ENCODE assay signal across 7 cellular contexts in the genomic region with DNA sequence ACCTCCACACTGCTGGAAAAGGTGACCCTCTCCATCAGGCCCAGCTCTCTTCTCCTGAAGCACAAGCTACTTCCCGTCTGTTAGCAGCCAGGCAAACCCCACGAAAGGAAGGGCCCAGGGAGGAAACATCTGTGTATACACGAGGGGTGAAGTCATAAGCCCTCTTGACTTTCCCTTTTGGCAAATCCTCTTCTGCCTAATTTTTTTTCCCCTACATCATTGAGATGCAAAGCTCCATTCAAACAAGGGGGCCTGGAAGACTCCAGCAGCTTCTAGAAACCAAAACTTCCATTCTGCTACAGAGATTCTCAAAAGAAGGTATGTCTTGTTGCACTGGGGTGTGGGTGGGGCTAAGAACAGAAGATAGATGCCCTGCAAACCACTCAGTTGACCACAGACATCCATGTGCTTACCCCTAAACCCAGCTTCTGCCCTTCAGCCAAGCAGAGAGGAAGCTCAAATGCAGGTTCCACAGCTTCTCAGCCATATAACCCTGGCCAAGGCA.
A peak's percentile ranks its signal among the peaks of the same experiment; 100 is the strongest.
DNase-seq lines count a peak whose midpoint lies in the region; ATAC-seq and TF ChIP-seq lines count a peak whose summit lies in the region.

No MANE protein-coding gene starts in this region.

- H3K36me3 ChIP-seq in esophagus squamous epithelium (no peaks in the 10 kb centered on the region), suprapubic skin (no peaks in the 10 kb centered on the region)

- H3K4me3 ChIP-seq in esophagus squamous epithelium (no peak overlapping the region), suprapubic skin (no peak overlapping the region)

- no peak for TF ChIP-seq POLR2A in esophagus squamous epithelium (IDR thresholded peaks at IDR 0.05)
- no peak for TF ChIP-seq POLR2A in suprapubic skin (IDR thresholded peaks at IDR 0.05)

- no peaks in the 10 kb centered on the region for H3K27me3 ChIP-seq in esophagus squamous epithelium
- H3K27me3 ChIP-seq in suprapubic skin, result no peaks in the 10 kb centered on the region

- H3K27ac Mint-ChIP-seq in progenitor cell of endocrine pancreas, result no peak overlapping the region

- DNase-seq in esophagus squamous epithelium (lab: John Stamatoyannopoulos, UW) (no peak), suprapubic skin (ENCODE audit: low spot score in 2 of 2) (no peak), cerebellar cortex (ENCODE audit: low spot score) (no peak), progenitor cell of endocrine pancreas (ENCODE audit: low spot score, unreplicated experiment) (no peak)

- no peaks in the 10 kb centered on the region for H3K9me3 Mint-ChIP-seq in progenitor cell of endocrine pancreas (ENCODE audit: low read depth)

- peak overlapping the region in 3 of 4 donors; percentile 59 to 83 (median 70) for H3K27ac ChIP-seq in esophagus squamous epithelium
- H3K27ac ChIP-seq in suprapubic skin, result peak overlapping the region; percentile 52

- intact Hi-C loops in esophagus squamous epithelium (cut with DNase I), result no loop called here

- TF ChIP-seq CTCF in esophagus squamous epithelium (IDR thresholded peaks at IDR 0.05) (no peak), suprapubic skin (IDR thresholded peaks at IDR 0.05) (no peak), progenitor cell of endocrine pancreas (IDR thresholded peaks at IDR 0.05; ENCODE audit: unreplicated experiment) (no peak)

- 21 to 27% methylated on average over 3 of the region's 3 CpGs for WGBS in esophagus squamous epithelium, 2 donors
- WGBS in suprapubic skin, result 44% methylated on average over 2 of the region's 3 CpGs

- peaks cover 0 to 30% (median 11%) of the 10 kb centered on the region in 3 donors for H3K4me1 ChIP-seq in esophagus squamous epithelium
- H3K4me1 ChIP-seq in suprapubic skin, result peaks cover 37% of the 10 kb centered on the region

- H3K27me3 Mint-ChIP-seq in progenitor cell of endocrine pancreas, result peaks cover 6% of the 10 kb centered on the region

- ATAC-seq in GM19351 (IDR thresholded peaks at IDR 0.05; ENCODE audit: unreplicated experiment), result peak; percentile 48
- peak; percentile 48 for ATAC-seq in HG03460 (IDR thresholded peaks at IDR 0.05; ENCODE audit: unreplicated experiment)
- no peak for ATAC-seq in GM19452 (IDR thresholded peaks at IDR 0.05; ENCODE audit: unreplicated experiment)

- no peaks in the 10 kb centered on the region for H3K9me3 ChIP-seq in esophagus squamous epithelium
- no peaks in the 10 kb centered on the region for H3K9me3 ChIP-seq in suprapubic skin

- H3K4me3 Mint-ChIP-seq in progenitor cell of endocrine pancreas (ENCODE audit: low read depth), result no peak overlapping the region

- no peaks in the 10 kb centered on the region for H3K36me3 Mint-ChIP-seq in progenitor cell of endocrine pancreas (ENCODE audit: insufficient read depth)

- TF ChIP-seq EP300 in suprapubic skin (IDR thresholded peaks at IDR 0.05), result no peak

- no peaks in the 10 kb centered on the region for H3K4me1 Mint-ChIP-seq in progenitor cell of endocrine pancreas (ENCODE audit: low read depth)
